ENCODE assay signal across 1 cellular context in the genomic region with DNA sequence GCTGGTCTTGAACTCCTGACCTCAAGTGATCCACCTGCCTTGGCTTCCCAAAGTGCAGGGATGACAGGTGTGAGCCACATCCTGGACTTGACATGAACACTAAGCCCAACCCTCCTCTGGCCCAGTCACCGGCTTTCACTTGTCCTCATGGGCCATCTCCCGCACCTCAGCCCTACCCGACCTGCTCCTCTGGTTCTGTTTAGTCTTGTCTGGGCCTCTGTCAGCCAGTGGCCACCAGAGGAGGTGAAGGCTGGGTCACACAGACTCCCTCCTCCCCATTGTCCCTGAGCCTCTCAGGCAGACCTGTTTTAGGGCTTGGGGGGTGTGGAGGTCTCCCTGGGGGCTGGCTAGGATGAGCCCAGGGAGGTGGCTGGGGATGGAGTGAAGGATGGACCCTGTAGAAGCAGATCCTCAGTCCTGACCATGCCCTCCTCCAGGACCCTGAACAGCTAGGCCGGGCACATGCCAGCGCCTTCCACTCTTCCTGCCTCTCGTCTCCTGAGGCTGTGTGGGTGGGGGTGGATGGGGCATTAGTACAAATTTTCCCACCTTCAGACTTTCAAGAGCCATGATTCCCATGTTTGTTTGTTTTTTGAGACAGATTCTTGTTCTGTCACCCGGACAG.
TF ChIP-seq lines count a peak whose summit lies in the region.

No MANE protein-coding gene starts in this region.

TF ChIP-seq in IMR-90, 13 proteins besides CTCF, POLR2A, EP300 and RAD21:
- TF ChIP-seq, protein P1, sequence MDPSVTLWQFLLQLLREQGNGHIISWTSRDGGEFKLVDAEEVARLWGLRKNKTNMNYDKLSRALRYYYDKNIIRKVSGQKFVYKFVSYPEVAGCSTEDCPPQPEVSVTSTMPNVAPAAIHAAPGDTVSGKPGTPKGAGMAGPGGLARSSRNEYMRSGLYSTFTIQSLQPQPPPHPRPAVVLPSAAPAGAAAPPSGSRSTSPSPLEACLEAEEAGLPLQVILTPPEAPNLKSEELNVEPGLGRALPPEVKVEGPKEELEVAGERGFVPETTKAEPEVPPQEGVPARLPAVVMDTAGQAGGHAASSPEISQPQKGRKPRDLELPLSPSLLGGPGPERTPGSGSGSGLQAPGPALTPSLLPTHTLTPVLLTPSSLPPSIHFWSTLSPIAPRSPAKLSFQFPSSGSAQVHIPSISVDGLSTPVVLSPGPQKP (IDR thresholded peaks at IDR 0.05; ENCODE audit: borderline replicate concordance, low read depth, low read length): no peak
- TF ChIP-seq, protein P2, sequence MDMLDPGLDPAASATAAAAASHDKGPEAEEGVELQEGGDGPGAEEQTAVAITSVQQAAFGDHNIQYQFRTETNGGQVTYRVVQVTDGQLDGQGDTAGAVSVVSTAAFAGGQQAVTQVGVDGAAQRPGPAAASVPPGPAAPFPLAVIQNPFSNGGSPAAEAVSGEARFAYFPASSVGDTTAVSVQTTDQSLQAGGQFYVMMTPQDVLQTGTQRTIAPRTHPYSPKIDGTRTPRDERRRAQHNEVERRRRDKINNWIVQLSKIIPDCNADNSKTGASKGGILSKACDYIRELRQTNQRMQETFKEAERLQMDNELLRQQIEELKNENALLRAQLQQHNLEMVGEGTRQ (IDR thresholded peaks at IDR 0.05; ENCODE audit: low read depth, low read length): no peak
- TF ChIP-seq CHD1 (IDR thresholded peaks at IDR 0.05; ENCODE audit: low read depth, low read length): no peak
- no peak for TF ChIP-seq CEBPB (IDR thresholded peaks at IDR 0.05; ENCODE audit: low read depth, low read length)
- no peak for TF ChIP-seq MXI1 (IDR thresholded peaks at IDR 0.05; ENCODE audit: borderline replicate concordance, low read depth, low read length)
- TF ChIP-seq BHLHE40 (IDR thresholded peaks at IDR 0.05; ENCODE audit: low read depth, low read length): no peak
- no peak for TF ChIP-seq NFE2L2 (IDR thresholded peaks at IDR 0.05; ENCODE audit: low read depth, low read length)
- TF ChIP-seq MAFK (IDR thresholded peaks at IDR 0.05; ENCODE audit: low read depth, low read length): no peak
- no peak for TF ChIP-seq RFX5 (IDR thresholded peaks at IDR 0.05; ENCODE audit: low read depth, low read length)
- TF ChIP-seq SMC3 (IDR thresholded peaks at IDR 0.05; ENCODE audit: low read depth, low read length): no peak
- TF ChIP-seq FOS (IDR thresholded peaks at IDR 0.05; ENCODE audit: low read depth, low read length): no peak
